ENCODE assay signal across 16 cellular contexts in the genomic region with DNA sequence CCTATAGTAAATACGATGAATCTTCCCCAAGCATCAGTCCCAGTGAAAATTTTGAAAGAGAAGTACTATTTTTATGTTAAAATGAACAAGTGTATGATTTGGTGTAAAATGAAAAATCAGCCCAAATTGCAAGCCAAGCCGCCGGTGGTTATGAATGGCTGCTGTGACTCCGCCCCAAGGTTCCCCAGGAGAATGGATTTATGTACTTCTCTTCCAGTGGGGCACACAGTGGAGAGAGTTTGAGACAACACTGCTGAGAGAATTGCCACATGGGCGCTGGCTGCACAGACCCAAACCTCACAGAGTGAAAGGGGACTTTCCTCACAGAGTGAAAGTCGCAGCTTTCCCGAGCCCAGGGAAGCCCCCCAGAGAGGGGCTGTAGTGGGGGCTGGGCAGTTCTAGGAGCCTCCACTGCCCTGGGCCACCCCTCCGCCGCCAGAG. TPM values are rescaled to one million over a fixed set of nuclear protein-coding genes. Genes with fewer than 3 reads are reported as not detected.
DNase-seq lines count a peak whose midpoint lies in the region; ATAC-seq and TF ChIP-seq lines count a peak whose summit lies in the region.
"Had no signal": no experiment of that assay in that cellular context is flagged by ENCODE, and none has a peak within 500 bp of the region (broad histone marks: within the 10 kb centered on the region; RNA-seq: fewer than 3 reads in every experiment).

No MANE protein-coding gene starts in this region.

- H3K27me3 Mint-ChIP-seq in WTC11 (ENCODE audit: low read depth) (no peaks in the 10 kb centered on the region), neural crest cell (ENCODE audit: low read depth) (no peaks in the 10 kb centered on the region)

- H3K9me2 ChIP-seq in DOHH2 (replicated peaks; ENCODE audit: control insufficient read depth, low read length) = no peaks in the 10 kb centered on the region

- H3K36me3 ChIP-seq in DOHH2 (ENCODE audit: control insufficient read depth, low read length) = no peaks in the 10 kb centered on the region
- peaks cover 9% of the 10 kb centered on the region for H3K36me3 ChIP-seq in H7 (replicated peaks; ENCODE audit: control insufficient read depth, insufficient read depth, low read length)
- peaks cover 0 to 43% (median 0%) of the 10 kb centered on the region in 6 donors for H3K36me3 ChIP-seq in spleen

- H4K20me1 ChIP-seq in DOHH2 (ENCODE audit: control insufficient read depth, insufficient read depth, low read depth, low read length) = no peaks in the 10 kb centered on the region

- H3K27me3 ChIP-seq in DOHH2 (ENCODE audit: control insufficient read depth, low read length) (peaks cover 14% of the 10 kb centered on the region; the same call in 1 of the 2 replicates), H7 (ENCODE audit: control insufficient read depth, insufficient read depth, low read length) (no peaks in the 10 kb centered on the region; the same call in 1 of the 2 replicates), spleen (replicated peaks in 1 of 7) (no peaks in the 10 kb centered on the region)
- H3K27me3 ChIP-seq: adrenal gland had no signal

- H3K36me3 Mint-ChIP-seq in WTC11 (peaks cover 40% of the 10 kb centered on the region), neural crest cell (ENCODE audit: low read depth) (no peaks in the 10 kb centered on the region)
- H3K36me3 Mint-ChIP-seq: CD14-positive monocyte had no signal

- TF ChIP-seq POLR2A in spleen (IDR thresholded peaks at IDR 0.05) = no peak

- WGBS in spleen, 5 donors = 60 to 85% (median 65%) methylated on average over 5 to 9 of the region's 9 CpGs

- H3K4me2 ChIP-seq in DOHH2 (ENCODE audit: low read length) = peak overlapping the region; percentile 70

- H3K4me3 Mint-ChIP-seq in WTC11 (no peak overlapping the region), neural crest cell (peak overlapping the region; percentile 19)
- H3K4me3 Mint-ChIP-seq: activated CD4-positive, alpha-beta memory T cell treated with anti-CD3 and anti-CD28 coated beads, Interleukin-2, amount 10 ng/mL, durations not matched to agents 7 days and 5 days; activated T-helper 1 cell treated with anti-CD3 and anti-CD28 coated beads, Interleukin-12 subunit alpha, Interleukin-12 subunit beta, Interleukin-2, Interleukin-4 antibody, amounts not matched to agents 30 ng/mL and 10 ng/mL and 1 ng/mL, durations not matched to agents 14 hours and 24 hours and 36 hours had no signal

- no peak overlapping the region for H3K27ac ChIP-seq in DOHH2 (ENCODE audit: low read depth, low read length)
- no peak overlapping the region for H3K27ac ChIP-seq in spleen
- H3K27ac ChIP-seq: adrenal gland, thoracic aorta had no signal

- peak overlapping the region; percentile 58 for H3K4me3 ChIP-seq in DOHH2 (ENCODE audit: low read length)
- no peak overlapping the region for H3K4me3 ChIP-seq in H7 (ENCODE audit: insufficient read depth, low read depth, low read length)
- H3K4me3 ChIP-seq in spleen = peak overlapping the region in 1 of 8 donors; percentile 66

- H3K9me3 ChIP-seq in DOHH2 (ENCODE audit: control insufficient read depth, insufficient read depth, low read length) (no peaks in the 10 kb centered on the region), spleen (no peaks in the 10 kb centered on the region)
- H3K9me3 ChIP-seq: adrenal gland, thoracic aorta had no signal

- H3K4me1 ChIP-seq in DOHH2 (ENCODE audit: control insufficient read depth, low read length) (peaks cover 6% of the 10 kb centered on the region), spleen (peaks cover 0 to 18% (median 11%) of the 10 kb centered on the region in 6 donors)
- H3K4me1 ChIP-seq: adrenal gland had no signal

- TF ChIP-seq CTCF in DOHH2 (IDR thresholded peaks at IDR 0.05; ENCODE audit: low read depth, low read length, poor library complexity, severe bottlenecking) = no peak
- no peak for TF ChIP-seq CTCF in WTC11 (IDR thresholded peaks at IDR 0.05)
- TF ChIP-seq CTCF in neural crest cell (conservative IDR thresholded peaks at IDR 0.05) = no peak
- TF ChIP-seq CTCF in spleen (IDR thresholded peaks at IDR 0.05 in 8 of 11, conservative IDR thresholded peaks at IDR 0.05 in 3 of 11) = no peak

- H3K27ac Mint-ChIP-seq in WTC11 (no peak overlapping the region), neural crest cell (ENCODE audit: unreplicated experiment) (no peak overlapping the region)
- H3K27ac Mint-ChIP-seq: activated CD4-positive, alpha-beta memory T cell treated with anti-CD3 and anti-CD28 coated beads, Interleukin-2, amount 10 ng/mL, durations not matched to agents 7 days and 5 days; activated T-helper 1 cell treated with anti-CD3 and anti-CD28 coated beads, Interleukin-12 subunit alpha, Interleukin-12 subunit beta, Interleukin-2, Interleukin-4 antibody, amounts not matched to agents 30 ng/mL and 10 ng/mL and 1 ng/mL, durations not matched to agents 14 hours and 24 hours and 36 hours had no signal

- intact Hi-C loops in spleen (cut with DNase I; ENCODE audit: low total_unique reads) = loop anchor here (5.0 kb wide), 1 partner anchor 104 kb away; a partner anchor contains a TSS

- peaks cover 20% of the 10 kb centered on the region for H3K4me1 Mint-ChIP-seq in WTC11
- H3K4me1 Mint-ChIP-seq in neural crest cell = peaks cover 19% of the 10 kb centered on the region

- no peaks in the 10 kb centered on the region for H3K79me2 ChIP-seq in DOHH2 (ENCODE audit: control insufficient read depth, low read length)

- no peak for DNase-seq in WTC11 (ENCODE audit: low spot score)
- peak; percentile 26 for DNase-seq in neural crest cell (ENCODE audit: low read depth, low spot score)
- no peak for DNase-seq in stimulated activated CD4-positive, alpha-beta T cell treated with anti-CD3 and anti-CD28 coated beads, Interleukin-1b, Interleukin-23, amount 100 ng/mL, for 48 hours
- no peak for DNase-seq in NCI-H1417 treated with DMSO at 0.1 percent for 48 hours (lab: John Stamatoyannopoulos, UW)
- no peak for DNase-seq in H7
- no peak for DNase-seq in spleen
- DNase-seq: GF-D8, NCI-H524 treated with DMSO at 0.1 percent for 48 hours had no signal

- CTCF ChIA-PET in WTC11 (lab: Charles Lee) = interaction anchor here (0.6 to 14.5 kb wide), 47 partner anchors 9 to 449 kb away, joined by 3 to 613 read pairs (median 5); a partner anchor contains a TSS

- ATAC-seq in HG02885 (IDR thresholded peaks at IDR 0.05; ENCODE audit: poor library complexity, unreplicated experiment) (peak; percentile 11), WTC11 (peak; percentile 39; the same call in 1 of the 2 replicates)

- no peaks in the 10 kb centered on the region for H3F3A ChIP-seq in DOHH2 (ENCODE audit: control insufficient read depth, insufficient read depth)

- POLR2A ChIA-PET in WTC11 (lab: Charles Lee) = interaction anchor here (1.3 kb wide), 1 partner anchor 104 kb away, joined by 4 read pairs; a partner anchor contains a TSS

- no peaks in the 10 kb centered on the region for H3K9me3 Mint-ChIP-seq in WTC11
- no peaks in the 10 kb centered on the region for H3K9me3 Mint-ChIP-seq in neural crest cell
- H3K9me3 Mint-ChIP-seq: activated CD4-positive, alpha-beta memory T cell treated with anti-CD3 and anti-CD28 coated beads, Interleukin-2, amount 10 ng/mL, durations not matched to agents 7 days and 5 days; activated T-helper 1 cell treated with anti-CD3 and anti-CD28 coated beads, Interleukin-12 subunit alpha, Interleukin-12 subunit beta, Interleukin-2, Interleukin-4 antibody, amounts not matched to agents 30 ng/mL and 10 ng/mL and 1 ng/mL, durations not matched to agents 14 hours and 24 hours and 36 hours; CD14-positive monocyte had no signal

TF ChIP-seq in WTC11, 78 proteins besides CTCF, POLR2A, EP300 and RAD21 (continues in another document):
- TF ChIP-seq, protein P1, sequence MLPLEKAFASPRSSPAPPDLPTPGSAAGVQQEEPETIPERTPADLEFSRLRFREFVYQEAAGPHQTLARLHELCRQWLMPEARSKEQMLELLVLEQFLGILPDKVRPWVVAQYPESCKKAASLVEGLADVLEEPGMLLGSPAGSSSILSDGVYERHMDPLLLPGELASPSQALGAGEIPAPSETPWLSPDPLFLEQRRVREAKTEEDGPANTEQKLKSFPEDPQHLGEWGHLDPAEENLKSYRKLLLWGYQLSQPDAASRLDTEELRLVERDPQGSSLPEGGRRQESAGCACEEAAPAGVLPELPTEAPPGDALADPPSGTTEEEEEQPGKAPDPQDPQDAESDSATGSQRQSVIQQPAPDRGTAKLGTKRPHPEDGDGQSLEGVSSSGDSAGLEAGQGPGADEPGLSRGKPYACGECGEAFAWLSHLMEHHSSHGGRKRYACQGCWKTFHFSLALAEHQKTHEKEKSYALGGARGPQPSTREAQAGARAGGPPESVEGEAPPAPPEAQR (CRISPR knock-in tag; IDR thresholded peaks at IDR 0.05) = no peak
- TF ChIP-seq, protein P2, sequence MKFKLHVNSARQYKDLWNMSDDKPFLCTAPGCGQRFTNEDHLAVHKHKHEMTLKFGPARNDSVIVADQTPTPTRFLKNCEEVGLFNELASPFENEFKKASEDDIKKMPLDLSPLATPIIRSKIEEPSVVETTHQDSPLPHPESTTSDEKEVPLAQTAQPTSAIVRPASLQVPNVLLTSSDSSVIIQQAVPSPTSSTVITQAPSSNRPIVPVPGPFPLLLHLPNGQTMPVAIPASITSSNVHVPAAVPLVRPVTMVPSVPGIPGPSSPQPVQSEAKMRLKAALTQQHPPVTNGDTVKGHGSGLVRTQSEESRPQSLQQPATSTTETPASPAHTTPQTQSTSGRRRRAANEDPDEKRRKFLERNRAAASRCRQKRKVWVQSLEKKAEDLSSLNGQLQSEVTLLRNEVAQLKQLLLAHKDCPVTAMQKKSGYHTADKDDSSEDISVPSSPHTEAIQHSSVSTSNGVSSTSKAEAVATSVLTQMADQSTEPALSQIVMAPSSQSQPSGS (CRISPR knock-in tag; IDR thresholded peaks at IDR 0.05; ENCODE audit: borderline replicate concordance, low read depth) = no peak
- TF ChIP-seq ZNF396 (CRISPR knock-in tag; IDR thresholded peaks at IDR 0.05; ENCODE audit: borderline replicate concordance) (no peak), ZNF263 (CRISPR knock-in tag; IDR thresholded peaks at IDR 0.05; ENCODE audit: low read depth) (no peak)

RNA-seq across cellular contexts. Expression of a gene that starts 24.0 kb away (rescaled TPM):
- total RNA-seq in WTC11 (2021) = 62.1 to 71.9 TPM (median 64.7 TPM) in 3 replicates
- total RNA-seq in neural crest cell = 26.4 and 30.8 TPM in 2 replicates
- total RNA-seq in H7 (2014; rRNA removed; shearing (Covaris generic)) = 48.3 and 52.0 TPM in 2 replicates
- 10 to 100 TPM; 14.1 to 25.3 (median 22.4) TPM for total RNA-seq in spleen
- 10 to 100 TPM in 1 of 3 donors, 1 to 10 TPM in 2; 3.5 to 15.3 (median 5.5) TPM for polyA plus RNA-seq in spleen
- total RNA-seq: pulmonary artery endothelial cell had no signal
